1 cellular context compared by ENCODE assay signal in genomic region chr1:153946622-153947246, GRCh38.
TF ChIP-seq lines count a peak whose summit lies in the region.

A gene with protein sequence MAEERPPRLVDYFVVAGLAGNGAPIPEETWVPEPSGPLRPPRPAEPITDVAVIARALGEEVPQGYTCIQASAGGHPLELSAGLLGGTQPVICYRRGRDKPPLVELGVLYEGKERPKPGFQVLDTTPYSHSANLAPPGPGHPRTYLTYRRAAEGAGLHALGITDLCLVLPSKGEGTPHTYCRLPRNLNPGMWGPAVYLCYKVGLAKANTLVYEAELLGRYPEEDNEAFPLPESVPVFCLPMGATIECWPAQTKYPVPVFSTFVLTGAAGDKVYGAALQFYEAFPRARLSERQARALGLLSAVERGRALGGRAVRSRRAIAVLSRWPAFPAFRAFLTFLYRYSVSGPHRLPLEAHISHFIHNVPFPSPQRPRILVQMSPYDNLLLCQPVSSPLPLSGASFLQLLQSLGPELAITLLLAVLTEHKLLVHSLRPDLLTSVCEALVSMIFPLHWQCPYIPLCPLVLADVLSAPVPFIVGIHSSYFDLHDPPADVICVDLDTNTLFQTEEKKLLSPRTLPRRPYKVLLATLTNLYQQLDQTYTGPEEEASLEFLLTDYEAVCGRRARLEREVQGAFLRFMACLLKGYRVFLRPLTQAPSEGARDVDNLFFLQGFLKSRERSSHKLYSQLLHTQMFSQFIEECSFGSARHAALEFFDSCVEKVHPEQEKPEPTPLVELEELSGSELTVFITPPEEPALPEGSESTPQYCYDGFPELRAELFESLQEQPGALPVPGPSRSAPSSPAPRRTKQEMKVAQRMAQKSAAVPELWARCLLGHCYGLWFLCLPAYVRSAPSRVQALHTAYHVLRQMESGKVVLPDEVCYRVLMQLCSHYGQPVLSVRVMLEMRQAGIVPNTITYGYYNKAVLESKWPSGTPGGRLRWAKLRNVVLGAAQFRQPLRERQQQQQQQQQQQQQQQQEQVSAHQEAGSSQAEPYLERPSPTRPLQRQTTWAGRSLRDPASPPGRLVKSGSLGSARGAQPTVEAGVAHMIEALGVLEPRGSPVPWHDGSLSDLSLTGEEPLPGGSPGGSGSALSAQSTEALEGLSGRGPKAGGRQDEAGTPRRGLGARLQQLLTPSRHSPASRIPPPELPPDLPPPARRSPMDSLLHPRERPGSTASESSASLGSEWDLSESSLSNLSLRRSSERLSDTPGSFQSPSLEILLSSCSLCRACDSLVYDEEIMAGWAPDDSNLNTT (N-terminal part only) (minus strand): TSS chr1:153946718. CDS start chr1:153944374, 2,344 bp downstream.

TF ChIP-seq in K562, 482 proteins besides CTCF, POLR2A, EP300 and RAD21 (continued from another document and continues in another):
- peak; percentile 38; the same call in 1 of the 2 replicates for TF ChIP-seq ZNF589 (CRISPR knock-in tag; IDR thresholded peaks at IDR 0.05; ENCODE audit: low read depth)
- TF ChIP-seq, protein P1, sequence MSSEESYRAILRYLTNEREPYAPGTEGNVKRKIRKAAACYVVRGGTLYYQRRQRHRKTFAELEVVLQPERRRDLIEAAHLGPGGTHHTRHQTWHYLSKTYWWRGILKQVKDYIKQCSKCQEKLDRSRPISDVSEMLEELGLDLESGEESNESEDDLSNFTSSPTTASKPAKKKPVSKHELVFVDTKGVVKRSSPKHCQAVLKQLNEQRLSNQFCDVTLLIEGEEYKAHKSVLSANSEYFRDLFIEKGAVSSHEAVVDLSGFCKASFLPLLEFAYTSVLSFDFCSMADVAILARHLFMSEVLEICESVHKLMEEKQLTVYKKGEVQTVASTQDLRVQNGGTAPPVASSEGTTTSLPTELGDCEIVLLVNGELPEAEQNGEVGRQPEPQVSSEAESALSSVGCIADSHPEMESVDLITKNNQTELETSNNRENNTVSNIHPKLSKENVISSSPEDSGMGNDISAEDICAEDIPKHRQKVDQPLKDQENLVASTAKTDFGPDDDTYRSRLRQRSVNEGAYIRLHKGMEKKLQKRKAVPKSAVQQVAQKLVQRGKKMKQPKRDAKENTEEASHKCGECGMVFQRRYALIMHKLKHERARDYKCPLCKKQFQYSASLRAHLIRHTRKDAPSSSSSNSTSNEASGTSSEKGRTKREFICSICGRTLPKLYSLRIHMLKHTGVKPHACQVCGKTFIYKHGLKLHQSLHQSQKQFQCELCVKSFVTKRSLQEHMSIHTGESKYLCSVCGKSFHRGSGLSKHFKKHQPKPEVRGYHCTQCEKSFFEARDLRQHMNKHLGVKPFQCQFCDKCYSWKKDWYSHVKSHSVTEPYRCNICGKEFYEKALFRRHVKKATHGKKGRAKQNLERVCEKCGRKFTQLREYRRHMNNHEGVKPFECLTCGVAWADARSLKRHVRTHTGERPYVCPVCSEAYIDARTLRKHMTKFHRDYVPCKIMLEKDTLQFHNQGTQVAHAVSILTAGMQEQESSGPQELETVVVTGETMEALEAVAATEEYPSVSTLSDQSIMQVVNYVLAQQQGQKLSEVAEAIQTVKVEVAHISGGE (CRISPR knock-in tag; IDR thresholded peaks at IDR 0.05), result peak in 1 of 3 experiments; percentile 48; a peak in 1 of 6 replicates
- TF ChIP-seq, protein P2, sequence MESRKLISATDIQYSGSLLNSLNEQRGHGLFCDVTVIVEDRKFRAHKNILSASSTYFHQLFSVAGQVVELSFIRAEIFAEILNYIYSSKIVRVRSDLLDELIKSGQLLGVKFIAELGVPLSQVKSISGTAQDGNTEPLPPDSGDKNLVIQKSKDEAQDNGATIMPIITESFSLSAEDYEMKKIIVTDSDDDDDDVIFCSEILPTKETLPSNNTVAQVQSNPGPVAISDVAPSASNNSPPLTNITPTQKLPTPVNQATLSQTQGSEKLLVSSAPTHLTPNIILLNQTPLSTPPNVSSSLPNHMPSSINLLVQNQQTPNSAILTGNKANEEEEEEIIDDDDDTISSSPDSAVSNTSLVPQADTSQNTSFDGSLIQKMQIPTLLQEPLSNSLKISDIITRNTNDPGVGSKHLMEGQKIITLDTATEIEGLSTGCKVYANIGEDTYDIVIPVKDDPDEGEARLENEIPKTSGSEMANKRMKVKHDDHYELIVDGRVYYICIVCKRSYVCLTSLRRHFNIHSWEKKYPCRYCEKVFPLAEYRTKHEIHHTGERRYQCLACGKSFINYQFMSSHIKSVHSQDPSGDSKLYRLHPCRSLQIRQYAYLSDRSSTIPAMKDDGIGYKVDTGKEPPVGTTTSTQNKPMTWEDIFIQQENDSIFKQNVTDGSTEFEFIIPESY (CRISPR knock-in tag; IDR thresholded peaks at IDR 0.05), result no peak
- no peak for TF ChIP-seq ATF1 (CRISPR knock-in tag; IDR thresholded peaks at IDR 0.05)
- TF ChIP-seq ATF1 (tag; IDR thresholded peaks at IDR 0.05), result no peak
- no peak for TF ChIP-seq NR2C2 (CRISPR knock-in tag; IDR thresholded peaks at IDR 0.05)
- peak; percentile 95 for TF ChIP-seq NR2C2 (tag; IDR thresholded peaks at IDR 0.05)
- no peak for TF ChIP-seq POLR3G (IDR thresholded peaks at IDR 0.05; ENCODE audit: extremely low read depth, insufficient read length, insufficient replicate concordance)
- peak; percentile 83 for TF ChIP-seq MYNN (IDR thresholded peaks at IDR 0.05)
- no peak for TF ChIP-seq MYNN (CRISPR knock-in tag; IDR thresholded peaks at IDR 0.05)
- no peak for TF ChIP-seq BRCA1 (IDR thresholded peaks at IDR 0.05)
- no peak for TF ChIP-seq BRCA1 (CRISPR knock-in tag; IDR thresholded peaks at IDR 0.05)
- TF ChIP-seq, protein P3, sequence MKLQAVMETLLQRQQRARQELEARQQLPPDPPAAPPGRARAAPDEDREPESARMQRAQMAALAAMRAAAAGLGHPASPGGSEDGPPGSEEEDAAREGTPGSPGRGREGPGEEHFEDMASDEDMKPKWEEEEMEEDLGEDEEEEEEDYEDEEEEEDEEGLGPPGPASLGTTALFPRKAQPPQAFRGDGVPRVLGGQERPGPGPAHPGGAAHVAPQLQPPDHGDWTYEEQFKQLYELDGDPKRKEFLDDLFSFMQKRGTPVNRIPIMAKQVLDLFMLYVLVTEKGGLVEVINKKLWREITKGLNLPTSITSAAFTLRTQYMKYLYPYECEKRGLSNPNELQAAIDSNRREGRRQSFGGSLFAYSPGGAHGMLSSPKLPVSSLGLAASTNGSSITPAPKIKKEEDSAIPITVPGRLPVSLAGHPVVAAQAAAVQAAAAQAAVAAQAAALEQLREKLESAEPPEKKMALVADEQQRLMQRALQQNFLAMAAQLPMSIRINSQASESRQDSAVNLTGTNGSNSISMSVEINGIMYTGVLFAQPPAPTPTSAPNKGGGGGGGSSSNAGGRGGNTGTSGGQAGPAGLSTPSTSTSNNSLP (IDR thresholded peaks at IDR 0.05; ENCODE audit: borderline replicate concordance, low read depth, low read length), result no peak
- peak; percentile 56 for TF ChIP-seq NFIC (IDR thresholded peaks at IDR 0.05)
- no peak for TF ChIP-seq ZNF311 (CRISPR knock-in tag; IDR thresholded peaks at IDR 0.05)
- TF ChIP-seq CTBP1 (IDR thresholded peaks at IDR 0.05; ENCODE audit: borderline replicate concordance), result peak; percentile 78; the same call in 1 of the 2 replicates
- TF ChIP-seq XRCC3 (IDR thresholded peaks at IDR 0.05), result no peak
- no peak for TF ChIP-seq ARNT (IDR thresholded peaks at IDR 0.05)
- TF ChIP-seq MAX (CRISPR knock-in tag; IDR thresholded peaks at IDR 0.05), result peak; percentile 37; the same call in 1 of the 2 replicates
- TF ChIP-seq, protein P4, sequence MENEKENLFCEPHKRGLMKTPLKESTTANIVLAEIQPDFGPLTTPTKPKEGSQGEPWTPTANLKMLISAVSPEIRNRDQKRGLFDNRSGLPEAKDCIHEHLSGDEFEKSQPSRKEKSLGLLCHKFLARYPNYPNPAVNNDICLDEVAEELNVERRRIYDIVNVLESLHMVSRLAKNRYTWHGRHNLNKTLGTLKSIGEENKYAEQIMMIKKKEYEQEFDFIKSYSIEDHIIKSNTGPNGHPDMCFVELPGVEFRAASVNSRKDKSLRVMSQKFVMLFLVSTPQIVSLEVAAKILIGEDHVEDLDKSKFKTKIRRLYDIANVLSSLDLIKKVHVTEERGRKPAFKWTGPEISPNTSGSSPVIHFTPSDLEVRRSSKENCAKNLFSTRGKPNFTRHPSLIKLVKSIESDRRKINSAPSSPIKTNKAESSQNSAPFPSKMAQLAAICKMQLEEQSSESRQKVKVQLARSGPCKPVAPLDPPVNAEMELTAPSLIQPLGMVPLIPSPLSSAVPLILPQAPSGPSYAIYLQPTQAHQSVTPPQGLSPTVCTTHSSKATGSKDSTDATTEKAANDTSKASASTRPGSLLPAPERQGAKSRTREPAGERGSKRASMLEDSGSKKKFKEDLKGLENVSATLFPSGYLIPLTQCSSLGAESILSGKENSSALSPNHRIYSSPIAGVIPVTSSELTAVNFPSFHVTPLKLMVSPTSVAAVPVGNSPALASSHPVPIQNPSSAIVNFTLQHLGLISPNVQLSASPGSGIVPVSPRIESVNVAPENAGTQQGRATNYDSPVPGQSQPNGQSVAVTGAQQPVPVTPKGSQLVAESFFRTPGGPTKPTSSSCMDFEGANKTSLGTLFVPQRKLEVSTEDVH (IDR thresholded peaks at IDR 0.05; ENCODE audit: low read depth, partially characterized antibody), result peak; percentile 62
- peak in 1 of 2 experiments; percentile 44; a peak in 1 of 3 replicates for TF ChIP-seq CBX3 (IDR thresholded peaks at IDR 0.05; ENCODE audit: borderline replicate concordance in 1 of 2, low read length in 2 of 2)
- no peak for TF ChIP-seq FOXJ2 (tag; IDR thresholded peaks at IDR 0.05)
- peak; percentile 81 for TF ChIP-seq PCBP1 (IDR thresholded peaks at IDR 0.05; ENCODE audit: low read depth, low read length, poor library complexity, severe bottlenecking)
- no peak for TF ChIP-seq CHD1 (IDR thresholded peaks at IDR 0.05; ENCODE audit: low read length)
- TF ChIP-seq KDM1A (IDR thresholded peaks at IDR 0.05), result no peak; a peak in 1 of 4 replicates
- peak in 1 of 2 experiments; percentile 47; a peak in 1 of 4 replicates for TF ChIP-seq HDAC1 (IDR thresholded peaks at IDR 0.05)
- no peak for TF ChIP-seq ZNF197 (CRISPR knock-in tag; IDR thresholded peaks at IDR 0.05; ENCODE audit: low read depth)
- no peak for TF ChIP-seq MXI1 (IDR thresholded peaks at IDR 0.05; ENCODE audit: low read depth, low read length)
- TF ChIP-seq ELK3 (CRISPR knock-in tag; IDR thresholded peaks at IDR 0.05), result no peak
- peak; percentile 91 for TF ChIP-seq THRA (IDR thresholded peaks at IDR 0.05)
- TF ChIP-seq, protein P5, sequence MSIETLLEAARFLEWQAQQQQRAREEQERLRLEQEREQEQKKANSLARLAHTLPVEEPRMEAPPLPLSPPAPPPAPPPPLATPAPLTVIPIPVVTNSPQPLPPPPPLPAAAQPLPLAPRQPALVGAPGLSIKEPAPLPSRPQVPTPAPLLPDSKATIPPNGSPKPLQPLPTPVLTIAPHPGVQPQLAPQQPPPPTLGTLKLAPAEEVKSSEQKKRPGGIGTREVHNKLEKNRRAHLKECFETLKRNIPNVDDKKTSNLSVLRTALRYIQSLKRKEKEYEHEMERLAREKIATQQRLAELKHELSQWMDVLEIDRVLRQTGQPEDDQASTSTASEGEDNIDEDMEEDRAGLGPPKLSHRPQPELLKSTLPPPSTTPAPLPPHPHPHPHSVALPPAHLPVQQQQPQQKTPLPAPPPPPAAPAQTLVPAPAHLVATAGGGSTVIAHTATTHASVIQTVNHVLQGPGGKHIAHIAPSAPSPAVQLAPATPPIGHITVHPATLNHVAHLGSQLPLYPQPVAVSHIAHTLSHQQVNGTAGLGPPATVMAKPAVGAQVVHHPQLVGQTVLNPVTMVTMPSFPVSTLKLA (conservative IDR thresholded peaks at IDR 0.05), result peak; percentile 2 to 9; a peak in 2 of 4 replicates
- 0 out of 2 replicates have a peak, but pooled peaks have one; percentile 32 for TF ChIP-seq DPF2 (IDR thresholded peaks at IDR 0.05)
- TF ChIP-seq ZNF174 (CRISPR knock-in tag; IDR thresholded peaks at IDR 0.05), result no peak
- no peak for TF ChIP-seq NR4A1 (CRISPR knock-in tag; IDR thresholded peaks at IDR 0.05)
- TF ChIP-seq NR4A1 (tag; IDR thresholded peaks at IDR 0.05), result no peak
- no peak for TF ChIP-seq TARDBP (IDR thresholded peaks at IDR 0.05)
- peak; percentile 62; the same call in 1 of the 2 replicates for TF ChIP-seq TGIF2 (CRISPR knock-in tag; IDR thresholded peaks at IDR 0.05)
- TF ChIP-seq NELFE (IDR thresholded peaks at IDR 0.05; ENCODE audit: insufficient read depth, insufficient read length), result no peak
- peak; percentile 81 for TF ChIP-seq TAF1 (IDR thresholded peaks at IDR 0.05; ENCODE audit: control insufficient read depth, extremely low read depth, insufficient read depth, low read length, severe bottlenecking)
- TF ChIP-seq SP2 (IDR thresholded peaks at IDR 0.05; ENCODE audit: extremely low read depth, low read depth, low read length, poor library complexity, severe bottlenecking), result peak; percentile 72
- TF ChIP-seq SOX6 (IDR thresholded peaks at IDR 0.05), result 0 out of 2 replicates have a peak, but pooled peaks have one; percentile 31
- TF ChIP-seq SUPT5H (IDR thresholded peaks at IDR 0.05), result 0 out of 2 replicates have a peak, but pooled peaks have one; percentile 39
- no peak for TF ChIP-seq ZNF3 (CRISPR knock-in tag; IDR thresholded peaks at IDR 0.05)
- no peak for TF ChIP-seq CCAR2 (IDR thresholded peaks at IDR 0.05; ENCODE audit: low read depth, low read length)
- no peak for TF ChIP-seq ZNF395 (CRISPR knock-in tag; IDR thresholded peaks at IDR 0.05)
